In genomic region chr3:14402304-14402811, GRCh38 we compare ENCODE assay signal across 8 cellular contexts. TPM values are rescaled to one million over a fixed set of nuclear protein-coding genes. Genes with fewer than 3 reads are reported as not detected.
A peak's percentile ranks its signal among the peaks of the same experiment; 100 is the strongest.
DNase-seq lines count a peak whose midpoint lies in the region; ATAC-seq and TF ChIP-seq lines count a peak whose summit lies in the region.

Gene SLC6A6, plus strand, starts transcription at chr3:14402606. Its CDS starts 41,029 bp downstream, at chr3:14443635.

- peak; percentile 46 for TF ChIP-seq CTCF in GM12873 (IDR thresholded peaks at IDR 0.05; ENCODE audit: insufficient read depth, low read depth, low read length, missing control alignments)
- TF ChIP-seq CTCF in SU-DHL-6 (IDR thresholded peaks at IDR 0.05; ENCODE audit: insufficient read depth, low read length, poor library complexity, severe bottlenecking), result peak; percentile 25
- TF ChIP-seq CTCF in parathyroid adenoma (IDR thresholded peaks at IDR 0.05), result peak; percentile 44
- TF ChIP-seq CTCF in tibial artery (IDR thresholded peaks at IDR 0.05), result peak; percentile 34 to 36

- H3K9me2 ChIP-seq in SU-DHL-6 (replicated peaks; ENCODE audit: insufficient read depth, low read length), result no peaks in the 10 kb centered on the region

- H3F3A ChIP-seq in SU-DHL-6 (ENCODE audit: insufficient read depth), result peaks cover 25% of the 10 kb centered on the region

- peak within 1 kb of the TSS; percentile 95 for H3K27ac Mint-ChIP-seq in activated naive CD8-positive, alpha-beta T cell treated with anti-CD3 and anti-CD28 coated beads, Interleukin-2, amount 10 ng/mL, durations not matched to agents 7 days and 5 days

- POLR2A ChIA-PET in activated naive CD8-positive, alpha-beta T cell treated with anti-CD3 and anti-CD28 coated beads, Interleukin-2, amount 10 ng/mL, durations not matched to agents 7 days and 5 days (lab: Charles Lee), result interaction anchor here (0.6 to 5.1 kb wide), 14 partner anchors 8 to 476 kb away, joined by 3 to 61 read pairs (median 4); partner anchors contain the start of genes CCDC174, CHCHD4, LSM3 and TMEM43

- peaks cover 2% of the 10 kb centered on the region for H3K36me3 Mint-ChIP-seq in activated naive CD8-positive, alpha-beta T cell treated with anti-CD3 and anti-CD28 coated beads, Interleukin-2, amount 10 ng/mL, durations not matched to agents 7 days and 5 days

- H2AFZ ChIP-seq in SU-DHL-6 (ENCODE audit: low read depth, low read length, severe bottlenecking), result peak within 1 kb of the TSS; percentile 81
- H2AFZ ChIP-seq in parathyroid adenoma, result peak within 1 kb of the TSS; percentile 77

- peak within 1 kb of the TSS; percentile 98 for H3K4me3 Mint-ChIP-seq in activated naive CD8-positive, alpha-beta T cell treated with anti-CD3 and anti-CD28 coated beads, Interleukin-2, amount 10 ng/mL, durations not matched to agents 7 days and 5 days

- H4K20me1 ChIP-seq in SU-DHL-6 (ENCODE audit: low read depth, low read length), result no peaks in the 10 kb centered on the region

- DNase-seq in NCI-H128 (lab: John Stamatoyannopoulos, UW; ENCODE audit: unreplicated experiment), result peak; percentile 87
- peak; percentile 93 for DNase-seq in activated naive CD8-positive, alpha-beta T cell treated with anti-CD3 and anti-CD28 coated beads, Interleukin-2, amount 10 ng/mL, durations not matched to agents 7 days and 5 days
- DNase-seq in Right ventricle myocardium superior, result peak; percentile 98
- DNase-seq in tibial artery, result peak; percentile 96 to 97

- ATAC-seq in HG02678 (IDR thresholded peaks at IDR 0.05; ENCODE audit: unreplicated experiment), result peak; percentile 77
- ATAC-seq in activated naive CD8-positive, alpha-beta T cell treated with anti-CD3 and anti-CD28 coated beads, Interleukin-2, amount 10 ng/mL, durations not matched to agents 7 days and 5 days (ENCODE audit: low read depth), result peak; percentile 76
- ATAC-seq in Right ventricle myocardium superior (ENCODE audit: poor library complexity), result peak; percentile 92

- H3K4me2 ChIP-seq in SU-DHL-6 (ENCODE audit: low read depth, low read length, poor library complexity, severe bottlenecking), result peak within 1 kb of the TSS; percentile 87
- H3K4me2 ChIP-seq in parathyroid adenoma (ENCODE audit: low read length), result peak within 1 kb of the TSS; percentile 93

- peaks cover 46% of the 10 kb centered on the region for H3K79me2 ChIP-seq in SU-DHL-6 (ENCODE audit: insufficient read depth, low read length)
- H3K79me2 ChIP-seq in parathyroid adenoma, result no peaks in the 10 kb centered on the region

- intact Hi-C loops in Right ventricle myocardium superior (cut with DNase I), result loop anchor here (10.0 kb wide), 1 partner anchor 52 kb away; no protein-coding TSS in a partner anchor
- intact Hi-C loops in tibial artery (cut with DNase I; ENCODE audit: low total_unique reads), result loop anchor here (2.0 kb wide), 2 partner anchors 30 to 50 kb away; no protein-coding TSS in a partner anchor

- H3K9me3 Mint-ChIP-seq in activated naive CD8-positive, alpha-beta T cell treated with anti-CD3 and anti-CD28 coated beads, Interleukin-2, amount 10 ng/mL, durations not matched to agents 7 days and 5 days, result no peaks in the 10 kb centered on the region

- H3K9ac ChIP-seq in SU-DHL-6 (ENCODE audit: low read length), result peak within 1 kb of the TSS; percentile 80
- no peak within 1 kb of the TSS for H3K9ac ChIP-seq in parathyroid adenoma

- H3K4me1 ChIP-seq in parathyroid adenoma, result no peaks in the 10 kb centered on the region
- H3K4me1 ChIP-seq in tibial artery, result peaks cover 0 to 43% (median 38%) of the 10 kb centered on the region in 4 donors

- H3K9me3 ChIP-seq in SU-DHL-6 (ENCODE audit: insufficient read depth, low read length) (no peaks in the 10 kb centered on the region), parathyroid adenoma (ENCODE audit: control insufficient read depth, low read length) (no peaks in the 10 kb centered on the region), tibial artery (no peaks in the 10 kb centered on the region)

- peaks cover 5% of the 10 kb centered on the region for H3K27me3 Mint-ChIP-seq in activated naive CD8-positive, alpha-beta T cell treated with anti-CD3 and anti-CD28 coated beads, Interleukin-2, amount 10 ng/mL, durations not matched to agents 7 days and 5 days

- H3K27ac ChIP-seq in SU-DHL-6 (ENCODE audit: low read depth, low read length) (peak within 1 kb of the TSS; percentile 88), parathyroid adenoma (peak within 1 kb of the TSS; percentile 25), tibial artery (peak within 1 kb of the TSS; percentile 69 to 79)

- H3K4me3 ChIP-seq in SU-DHL-6 (ENCODE audit: insufficient read depth, low read length, poor library complexity, severe bottlenecking) (peak within 1 kb of the TSS; percentile 74), parathyroid adenoma (ENCODE audit: low read depth, low read length) (peak within 1 kb of the TSS; percentile 59), tibial artery (peak within 1 kb of the TSS; percentile 85 to 88)

- H3K36me3 ChIP-seq in SU-DHL-6 (ENCODE audit: low read length) (no peaks in the 10 kb centered on the region), parathyroid adenoma (ENCODE audit: control insufficient read depth, insufficient read depth, low read length) (no peaks in the 10 kb centered on the region), tibial artery (no peaks in the 10 kb centered on the region)

- no peaks in the 10 kb centered on the region for H3K27me3 ChIP-seq in SU-DHL-6 (ENCODE audit: low read length)
- H3K27me3 ChIP-seq in parathyroid adenoma (ENCODE audit: control insufficient read depth, insufficient read depth, low read length), result no peaks in the 10 kb centered on the region
- no peaks in the 10 kb centered on the region for H3K27me3 ChIP-seq in tibial artery

- H3K4me1 Mint-ChIP-seq in activated naive CD8-positive, alpha-beta T cell treated with anti-CD3 and anti-CD28 coated beads, Interleukin-2, amount 10 ng/mL, durations not matched to agents 7 days and 5 days, result peaks cover 43% of the 10 kb centered on the region

RNA-seq across cellular contexts. Expression of gene SLC6A6, which starts in this region (rescaled TPM):
- total RNA-seq in activated naive CD8-positive, alpha-beta T cell treated with anti-CD3 and anti-CD28 coated beads, Interleukin-2, amount 10 ng/mL, durations not matched to agents 7 days and 5 days, result 10 to 100 TPM; 39.8 to 42.6 TPM
- 13.5 TPM for total RNA-seq in Right ventricle myocardium superior

Comparison
In these comparisons a context has a peak if more than half of its experiments do, and no peak if none do; other contexts are left out.
1. Peak in every context shown above with its lines: DNase-seq, ATAC-seq, H3K4me3 ChIP-seq and H3K27ac ChIP-seq.
2. H3K27ac ChIP-seq: peak in every context shown above with its lines; median percentile 88 in SU-DHL-6; 74 in tibial artery; 25 in parathyroid adenoma.